ENCODE assay signal across 19 cellular contexts in the genomic region with DNA sequence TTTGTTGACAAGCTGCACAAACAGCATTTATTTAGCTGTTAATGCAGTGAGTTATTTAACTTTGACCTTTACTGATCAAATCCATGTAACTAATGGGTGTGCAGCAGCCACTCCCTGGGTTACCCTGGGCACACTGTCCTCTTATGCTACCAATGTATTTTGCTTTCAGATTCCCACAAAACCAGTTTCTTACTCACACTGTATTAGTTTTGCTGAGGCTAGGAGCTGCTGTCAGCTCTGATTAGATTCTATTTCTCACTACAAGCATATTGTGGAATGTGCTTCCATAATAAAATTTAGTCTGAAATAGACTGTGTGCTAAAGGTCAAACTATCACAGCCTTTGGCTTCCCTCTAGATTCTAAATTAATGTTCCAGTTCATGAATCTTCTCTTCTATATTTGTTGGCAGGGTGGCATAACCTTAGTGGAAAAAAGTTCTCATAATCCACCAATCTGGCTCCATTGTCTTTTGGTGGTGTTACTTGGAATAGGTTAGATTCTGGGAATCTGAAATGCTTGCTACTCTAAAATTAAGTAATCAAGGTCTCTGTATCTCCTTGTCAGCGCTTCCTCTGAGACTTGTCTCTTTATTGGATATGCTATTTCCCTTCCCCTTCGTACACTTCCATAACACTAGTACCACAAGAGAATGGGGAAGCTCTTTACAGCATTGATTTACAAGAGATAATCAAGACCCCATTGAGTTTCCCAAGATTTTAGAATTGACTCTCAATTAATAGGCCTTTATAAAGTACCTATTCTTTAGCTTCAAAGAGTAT.
A peak's percentile ranks its signal among the peaks of the same experiment; 100 is the strongest.
DNase-seq lines count a peak whose midpoint lies in the region; TF ChIP-seq lines count a peak whose summit lies in the region.
"Had no signal": no experiment of that assay in that cellular context is flagged by ENCODE, and none has a peak within 500 bp of the region (broad histone marks: within the 10 kb centered on the region; RNA-seq: fewer than 3 reads in every experiment).

No MANE protein-coding gene starts in this region.

- H3K9me3 Mint-ChIP-seq in endothelial cell (ENCODE audit: unreplicated experiment): no peaks in the 10 kb centered on the region
- H3K9me3 Mint-ChIP-seq in activated T-helper 2 cell treated with anti-CD3 and anti-CD28 coated beads, Interferon-gamma antibody, Interleukin-2, Interleukin-4, amounts not matched to agents 10 μg/mL and 5 μg/mL and 100 μg/mL, durations not matched to agents 14 hours and 24 hours and 36 hours: no peaks in the 10 kb centered on the region
- H3K9me3 Mint-ChIP-seq: activated CD4-positive, alpha-beta T cell treated with anti-CD3 and anti-CD28 coated beads, Interleukin-2, amount 10 ng/mL, durations not matched to agents 7 days and 5 days; activated T-cell treated with anti-CD3 and anti-CD28 coated beads, Interleukin-2, amount 50 U/mL, for 24 hours; IgD-negative memory B cell; neural progenitor cell had no signal

- H3K27ac Mint-ChIP-seq in endothelial cell (ENCODE audit: unreplicated experiment): no peak overlapping the region
- no peak overlapping the region for H3K27ac Mint-ChIP-seq in activated T-helper 2 cell treated with anti-CD3 and anti-CD28 coated beads, Interferon-gamma antibody, Interleukin-2, Interleukin-4, amounts not matched to agents 10 μg/mL and 5 μg/mL and 100 μg/mL, durations not matched to agents 14 hours and 24 hours and 36 hours
- H3K27ac Mint-ChIP-seq: activated CD4-positive, alpha-beta T cell treated with anti-CD3 and anti-CD28 coated beads, Interleukin-2, amount 10 ng/mL, durations not matched to agents 7 days and 5 days; activated T-cell treated with anti-CD3 and anti-CD28 coated beads, Interleukin-2, amount 50 U/mL, for 24 hours; IgD-negative memory B cell; neural progenitor cell had no signal

- H3K4me1 Mint-ChIP-seq in endothelial cell (ENCODE audit: unreplicated experiment): peaks cover 17% of the 10 kb centered on the region
- H3K4me1 Mint-ChIP-seq in activated T-helper 2 cell treated with anti-CD3 and anti-CD28 coated beads, Interferon-gamma antibody, Interleukin-2, Interleukin-4, amounts not matched to agents 10 μg/mL and 5 μg/mL and 100 μg/mL, durations not matched to agents 14 hours and 24 hours and 36 hours (ENCODE audit: low read depth): peaks cover 25% of the 10 kb centered on the region

- POLR2A ChIA-PET in PC-9 (lab: Charles Lee; ENCODE audit: unreplicated experiment): no interaction called here

- H3K79me2 ChIP-seq in PC-9 (ENCODE audit: low read depth): no peaks in the 10 kb centered on the region

- H3F3A ChIP-seq in PC-9 (ENCODE audit: insufficient read depth, low read depth): no peaks in the 10 kb centered on the region

- no peak for TF ChIP-seq POLR2A in lower leg skin (IDR thresholded peaks at IDR 0.05)

- no peaks in the 10 kb centered on the region for H3K27me3 Mint-ChIP-seq in endothelial cell (ENCODE audit: unreplicated experiment)
- H3K27me3 Mint-ChIP-seq in activated T-helper 2 cell treated with anti-CD3 and anti-CD28 coated beads, Interferon-gamma antibody, Interleukin-2, Interleukin-4, amounts not matched to agents 10 μg/mL and 5 μg/mL and 100 μg/mL, durations not matched to agents 14 hours and 24 hours and 36 hours (ENCODE audit: low read depth): no peaks in the 10 kb centered on the region
- H3K27me3 Mint-ChIP-seq: activated CD4-positive, alpha-beta T cell treated with anti-CD3 and anti-CD28 coated beads, Interleukin-2, amount 10 ng/mL, durations not matched to agents 7 days and 5 days; activated T-cell treated with anti-CD3 and anti-CD28 coated beads, Interleukin-2, amount 50 U/mL, for 24 hours; IgD-negative memory B cell had no signal

- no TSS peak for BruUV-seq in PC-9 (replicated peaks; lab: Mats Ljungman, UMichigan)

- no peaks in the 10 kb centered on the region for H3K27me3 ChIP-seq in HL-60 (ENCODE audit: insufficient read depth, poor library complexity, severe bottlenecking)
- no peaks in the 10 kb centered on the region for H3K27me3 ChIP-seq in PC-9 (ENCODE audit: insufficient read depth, low read depth)
- H3K27me3 ChIP-seq: BLaER1, neural progenitor cell had no signal

- H3K4me2 ChIP-seq in PC-9: peak overlapping the region; percentile 26
- H3K4me2 ChIP-seq: BLaER1, neural progenitor cell had no signal

- no peaks in the 10 kb centered on the region; the same call in 1 of the 2 replicates for H3K9me2 ChIP-seq in PC-9 (ENCODE audit: insufficient read depth)

- no peak overlapping the region for H2AFZ ChIP-seq in PC-9
- H2AFZ ChIP-seq: neural progenitor cell had no signal

- intact Hi-C loops in PC-9 (cut with micrococcal nuclease; ENCODE audit: unreplicated experiment): no loop called here
- intact Hi-C loops in activated T-helper 2 cell treated with anti-CD3 and anti-CD28 coated beads, Interferon-gamma antibody, Interleukin-2, Interleukin-4, amounts not matched to agents 10 μg/mL and 5 μg/mL and 100 μg/mL, durations not matched to agents 14 hours and 24 hours and 36 hours (cut with micrococcal nuclease): loop anchor here (5.0 kb wide), 1 partner anchor 34 kb away; no protein-coding TSS in a partner anchor
- intact Hi-C loops in lower leg skin (cut with DNase I; ENCODE audit: low total_unique reads): no loop called here

- no peak overlapping the region for H3K4me3 Mint-ChIP-seq in endothelial cell (ENCODE audit: unreplicated experiment)
- no peak overlapping the region for H3K4me3 Mint-ChIP-seq in activated T-helper 2 cell treated with anti-CD3 and anti-CD28 coated beads, Interferon-gamma antibody, Interleukin-2, Interleukin-4, amounts not matched to agents 10 μg/mL and 5 μg/mL and 100 μg/mL, durations not matched to agents 14 hours and 24 hours and 36 hours (ENCODE audit: low read depth)
- H3K4me3 Mint-ChIP-seq: activated CD4-positive, alpha-beta T cell treated with anti-CD3 and anti-CD28 coated beads, Interleukin-2, amount 10 ng/mL, durations not matched to agents 7 days and 5 days; activated T-cell treated with anti-CD3 and anti-CD28 coated beads, Interleukin-2, amount 50 U/mL, for 24 hours; IgD-negative memory B cell; neural progenitor cell had no signal

- H4K20me1 ChIP-seq in PC-9 (ENCODE audit: insufficient read depth): no peaks in the 10 kb centered on the region
- H4K20me1 ChIP-seq: BLaER1 had no signal

- H3K27ac ChIP-seq in HL-60 (replicated peaks) (peak overlapping the region; percentile 87), PC-9 (peak overlapping the region; percentile 23; the same call in 1 of the 2 replicates)
- H3K27ac ChIP-seq: BLaER1, neural progenitor cell had no signal

- WGBS in lower leg skin, 2 donors: 76 to 81% methylated on average over 2 of the region's 2 CpGs

- H3K4me3 ChIP-seq in HL-60 (replicated peaks; ENCODE audit: insufficient read depth, low read length) (no peak overlapping the region), PC-9 (no peak overlapping the region), lower leg skin (ENCODE audit: low read depth, poor library complexity, severe bottlenecking) (no peak overlapping the region)
- H3K4me3 ChIP-seq: BLaER1, neural progenitor cell had no signal

- TF ChIP-seq CTCF in HL-60 (IDR thresholded peaks at IDR 0.05; ENCODE audit: insufficient read depth, low read length) (no peak), PC-9 (conservative IDR thresholded peaks at IDR 0.05) (no peak), endothelial cell (IDR thresholded peaks at IDR 0.05; ENCODE audit: unreplicated experiment) (no peak), lower leg skin (IDR thresholded peaks at IDR 0.05) (no peak)

- no peaks in the 10 kb centered on the region for H3K36me3 ChIP-seq in PC-9 (ENCODE audit: low read depth)
- H3K36me3 ChIP-seq: BLaER1, neural progenitor cell had no signal

- no peaks in the 10 kb centered on the region for H3K36me3 Mint-ChIP-seq in endothelial cell (ENCODE audit: low read depth, unreplicated experiment)
- no peaks in the 10 kb centered on the region for H3K36me3 Mint-ChIP-seq in activated T-helper 2 cell treated with anti-CD3 and anti-CD28 coated beads, Interferon-gamma antibody, Interleukin-2, Interleukin-4, amounts not matched to agents 10 μg/mL and 5 μg/mL and 100 μg/mL, durations not matched to agents 14 hours and 24 hours and 36 hours (ENCODE audit: low read depth)
- H3K36me3 Mint-ChIP-seq: neural progenitor cell had no signal

- peaks cover 21% of the 10 kb centered on the region for H3K4me1 ChIP-seq in PC-9 (replicated peaks; ENCODE audit: insufficient read depth)

- DNase-seq in HL-60 (ENCODE audit: low read depth in 1 of 2, low spot score in 1 of 2) (peak in 1 of 2 experiments; percentile 23), PC-9 (peak in 1 of 2 experiments; percentile 81), fibroblast of gingiva (ENCODE audit: low read depth) (peak; percentile 51), renal cortical epithelial cell (ENCODE audit: low read depth) (peak; percentile 31), NCI-H1417 (lab: John Stamatoyannopoulos, UW) (no peak), endothelial cell (ENCODE audit: low spot score) (no peak), lower leg skin (ENCODE audit: low spot score in 2 of 2) (no peak)
- no peak for DNase-seq in activated T-helper 2 cell treated with anti-CD3 and anti-CD28 coated beads, Interferon-gamma antibody, Interleukin-2, Interleukin-4, amounts not matched to agents 10 μg/mL and 5 μg/mL and 100 μg/mL, durations not matched to agents 14 hours and 24 hours and 36 hours (ENCODE audit: low spot score)
- DNase-seq: activated CD4-positive, alpha-beta T cell treated with anti-CD3 and anti-CD28 coated beads, Interleukin-2, amount 10 ng/mL, durations not matched to agents 7 days and 5 days; activated T-cell treated with anti-CD3 and anti-CD28 coated beads, Interleukin-2, amount 50 U/mL, for 24 hours; DND-41; hippocampal formation; left ventricle myocardium superior; NCI-H187 treated with DMSO at 0.1 percent for 48 hours; NCI-H526 treated with DMSO at 0.1 percent for 48 hours; RPMI8226 had no signal

- H3K9me3 ChIP-seq in PC-9 (ENCODE audit: insufficient read depth, low read depth): no peaks in the 10 kb centered on the region
- H3K9me3 ChIP-seq: BLaER1 had no signal

- CTCF ChIA-PET in PC-9 (lab: Charles Lee): no interaction called here

Comparison
In these comparisons a context has a peak if more than half of its experiments do, and no peak if none do; other contexts are left out.
1. DNase-seq: peak in fibroblast of gingiva (single experiment) and renal cortical epithelial cell (single experiment); none in NCI-H1417 (0 of 3), endothelial cell (single experiment), activated T-helper 2 cell treated with anti-CD3 and anti-CD28 coated beads, Interferon-gamma antibody, Interleukin-2, Interleukin-4, amounts not matched to agents 10 μg/mL and 5 μg/mL and 100 μg/mL, durations not matched to agents 14 hours and 24 hours and 36 hours (single experiment) and lower leg skin (0 of 2).